1 cellular context compared by ENCODE assay signal in genomic region chr2:119800376-119800902, GRCh38.
TF ChIP-seq lines count a peak whose summit lies in the region.

No MANE protein-coding gene starts in this region.

TF ChIP-seq in WTC11, 78 proteins besides CTCF, POLR2A, EP300 and RAD21 (continued from another document):
- TF ChIP-seq ARID4B (CRISPR knock-in tag; IDR thresholded peaks at IDR 0.05; ENCODE audit: borderline replicate concordance) (no peak), ZSCAN18 (CRISPR knock-in tag; IDR thresholded peaks at IDR 0.05) (no peak)
TF ChIP-seq in WTC11: peak in this region for 0.
